ENCODE assay signal across 9 cellular contexts in the genomic region with DNA sequence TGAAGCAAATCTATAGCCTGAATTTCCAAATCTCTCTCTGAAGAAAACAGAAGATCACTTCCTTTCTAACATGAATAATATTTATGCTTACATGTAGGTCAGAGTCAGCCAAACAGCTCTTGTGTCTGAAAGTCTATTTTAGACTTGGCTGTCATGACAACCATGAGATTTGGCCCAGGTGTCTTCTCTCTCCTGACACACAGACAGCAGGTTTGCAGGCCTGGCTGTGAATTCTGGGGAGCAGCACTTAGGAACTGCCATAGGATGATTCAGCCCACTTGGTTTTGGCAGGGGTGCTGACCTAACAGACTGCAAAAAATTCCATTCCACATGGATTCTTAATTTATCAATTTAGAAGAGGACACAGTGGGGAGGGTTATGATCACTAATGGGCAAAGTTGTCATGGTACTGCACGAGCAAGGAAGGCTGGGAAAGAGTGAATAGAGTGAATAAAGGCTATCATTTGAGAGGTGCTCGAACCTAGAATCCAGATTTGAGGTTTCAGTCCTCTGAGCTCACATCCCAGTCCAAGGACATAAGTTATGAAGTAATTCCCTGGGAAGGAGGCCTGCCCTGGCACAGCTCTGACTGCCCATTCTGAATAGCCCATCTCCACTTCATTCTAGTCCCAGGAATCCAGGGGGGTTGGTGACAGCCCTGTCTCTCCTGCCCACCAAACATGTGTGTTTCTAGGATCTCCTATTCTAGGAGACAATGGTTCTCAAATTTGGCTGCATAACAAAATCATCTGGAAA.
DNase-seq lines count a peak whose midpoint lies in the region; ATAC-seq and TF ChIP-seq lines count a peak whose summit lies in the region.
"Had no signal": no experiment of that assay in that cellular context is flagged by ENCODE, and none has a peak within 500 bp of the region (broad histone marks: within the 10 kb centered on the region; RNA-seq: fewer than 3 reads in every experiment).

No MANE protein-coding gene starts in this region.

- no peaks in the 10 kb centered on the region for H3K36me3 Mint-ChIP-seq in mesothelial cell of epicardium
- H3K36me3 Mint-ChIP-seq in activated T-cell treated with anti-CD3 and anti-CD28 coated beads, Interleukin-2, amount 50 U/mL, for 72 hours (ENCODE audit: insufficient read depth in 2 of 2), result no peaks in the 10 kb centered on the region

- in situ Hi-C loops in gastrocnemius medialis (cut with MboI; ENCODE audit: low sequenced_read_pairs in 4 of 4), result no loop called here

- no peaks in the 10 kb centered on the region for H3K9me3 ChIP-seq in effector memory CD4-positive, alpha-beta T cell (ENCODE audit: control insufficient read depth, low read length)
- no peaks in the 10 kb centered on the region for H3K9me3 ChIP-seq in gastrocnemius medialis

- TF ChIP-seq POLR2A in gastrocnemius medialis (IDR thresholded peaks at IDR 0.05), result no peak

- H3K4me1 ChIP-seq in effector memory CD4-positive, alpha-beta T cell (ENCODE audit: control insufficient read depth, insufficient read depth, low read length, poor library complexity, severe bottlenecking), result peaks cover 11% of the 10 kb centered on the region
- H3K4me1 ChIP-seq in gastrocnemius medialis, result peaks cover 11 to 15% of the 10 kb centered on the region in 2 donors

- peak overlapping the region; percentile 33 for H3K27ac ChIP-seq in effector memory CD4-positive, alpha-beta T cell (ENCODE audit: insufficient read depth, low read length, poor library complexity, severe bottlenecking)
- H3K27ac ChIP-seq in gastrocnemius medialis, result peak overlapping the region in 1 of 4 donors; percentile 13

- ATAC-seq in gastrocnemius medialis, result peak; percentile 89 to 95
- ATAC-seq in activated T-cell treated with anti-CD3 and anti-CD28 coated beads, Interleukin-2, amount 50 U/mL, for 72 hours (replicated peaks in 1 of 2), result no peak

- TF ChIP-seq CTCF in gastrocnemius medialis (IDR thresholded peaks at IDR 0.05 in 4 of 5, conservative IDR thresholded peaks at IDR 0.05 in 1 of 5) (no peak), mesothelial cell of epicardium (IDR thresholded peaks at IDR 0.05; ENCODE audit: unreplicated experiment) (no peak)

- peaks cover 2% of the 10 kb centered on the region for H3K27me3 Mint-ChIP-seq in mesothelial cell of epicardium (ENCODE audit: low read depth)
- H3K27me3 Mint-ChIP-seq in activated T-cell treated with anti-CD3 and anti-CD28 coated beads, Interleukin-2, amount 50 U/mL, for 72 hours (ENCODE audit: low read depth), result no peaks in the 10 kb centered on the region

- no peak overlapping the region for H3K27ac Mint-ChIP-seq in mesothelial cell of epicardium
- H3K27ac Mint-ChIP-seq in activated T-cell treated with anti-CD3 and anti-CD28 coated beads, Interleukin-2, amount 50 U/mL, for 72 hours, result no peak overlapping the region
- H3K27ac Mint-ChIP-seq: T-helper 1 cell treated with Interleukin-12 subunit alpha and Interleukin-12 subunit beta and Interleukin-4 antibody, amounts not matched to agents 30 μg/mL and 1 μg/mL, for 36 hours had no signal

- intact Hi-C loops in gastrocnemius medialis (cut with DNase I; ENCODE audit: low total_unique reads), result no loop called here

- peak; percentile 43 for DNase-seq in NCI-H748 (lab: John Stamatoyannopoulos, UW; ENCODE audit: unreplicated experiment)
- no peak for DNase-seq in NCI-H748 treated with DMSO at 0.1 percent for 48 hours (lab: John Stamatoyannopoulos, UW)
- DNase-seq in NCI-H187 treated with DMSO at 0.1 percent for 48 hours (lab: John Stamatoyannopoulos, UW), result peak; percentile 45
- no peak for DNase-seq in effector memory CD4-positive, alpha-beta T cell
- peak; percentile 12 to 30 for DNase-seq in gastrocnemius medialis
- no peak for DNase-seq in mesothelial cell of epicardium (ENCODE audit: low spot score in 2 of 2, unreplicated experiment in 2 of 2)
- no peak for DNase-seq in activated T-cell treated with anti-CD3 and anti-CD28 coated beads, Interleukin-2, amount 50 U/mL, for 72 hours
- DNase-seq in NCI-H1436 treated with DMSO at 0.1 percent for 48 hours (lab: John Stamatoyannopoulos, UW), result no peak

- H3K4me1 Mint-ChIP-seq in mesothelial cell of epicardium, result peaks cover 7% of the 10 kb centered on the region
- peaks cover 23% of the 10 kb centered on the region for H3K4me1 Mint-ChIP-seq in activated T-cell treated with anti-CD3 and anti-CD28 coated beads, Interleukin-2, amount 50 U/mL, for 72 hours (ENCODE audit: low read depth)

- no peaks in the 10 kb centered on the region for H3K36me3 ChIP-seq in effector memory CD4-positive, alpha-beta T cell (ENCODE audit: control insufficient read depth, insufficient read depth, low read length)
- no peaks in the 10 kb centered on the region for H3K36me3 ChIP-seq in gastrocnemius medialis

- no peak overlapping the region for H3K4me3 Mint-ChIP-seq in mesothelial cell of epicardium
- H3K4me3 Mint-ChIP-seq in activated T-cell treated with anti-CD3 and anti-CD28 coated beads, Interleukin-2, amount 50 U/mL, for 72 hours, result no peak overlapping the region
- H3K4me3 Mint-ChIP-seq: T-helper 1 cell treated with Interleukin-12 subunit alpha and Interleukin-12 subunit beta and Interleukin-4 antibody, amounts not matched to agents 30 μg/mL and 1 μg/mL, for 36 hours had no signal

- no peaks in the 10 kb centered on the region for H3K27me3 ChIP-seq in effector memory CD4-positive, alpha-beta T cell (replicated peaks; ENCODE audit: control insufficient read depth, insufficient read depth, low read length, poor library complexity, severe bottlenecking)
- no peaks in the 10 kb centered on the region for H3K27me3 ChIP-seq in gastrocnemius medialis

- no peak overlapping the region for H3K4me3 ChIP-seq in effector memory CD4-positive, alpha-beta T cell (ENCODE audit: insufficient read depth, low read depth, low read length, poor library complexity, severe bottlenecking)
- H3K4me3 ChIP-seq in gastrocnemius medialis, result no peak overlapping the region

- peaks cover 3% of the 10 kb centered on the region for H3K9me3 Mint-ChIP-seq in mesothelial cell of epicardium
- H3K9me3 Mint-ChIP-seq in activated T-cell treated with anti-CD3 and anti-CD28 coated beads, Interleukin-2, amount 50 U/mL, for 72 hours, result no peaks in the 10 kb centered on the region
- H3K9me3 Mint-ChIP-seq: T-helper 1 cell treated with Interleukin-12 subunit alpha and Interleukin-12 subunit beta and Interleukin-4 antibody, amounts not matched to agents 30 μg/mL and 1 μg/mL, for 36 hours had no signal

Comparison
In these comparisons a context has a peak if more than half of its experiments do, and no peak if none do; other contexts are left out.
1. DNase-seq: peak in NCI-H748 (single experiment), NCI-H187 treated with DMSO at 0.1 percent for 48 hours (single experiment) and gastrocnemius medialis (2 of 2); none in NCI-H748 treated with DMSO at 0.1 percent for 48 hours (single experiment), effector memory CD4-positive, alpha-beta T cell (0 of 3), mesothelial cell of epicardium (0 of 2), activated T-cell treated with anti-CD3 and anti-CD28 coated beads, Interleukin-2, amount 50 U/mL, for 72 hours (0 of 2) and NCI-H1436 treated with DMSO at 0.1 percent for 48 hours (single experiment).
2. ATAC-seq: peak in gastrocnemius medialis (2 of 2); none in activated T-cell treated with anti-CD3 and anti-CD28 coated beads, Interleukin-2, amount 50 U/mL, for 72 hours (0 of 2).